12 cellular contexts compared by ENCODE assay signal in the genomic region with DNA sequence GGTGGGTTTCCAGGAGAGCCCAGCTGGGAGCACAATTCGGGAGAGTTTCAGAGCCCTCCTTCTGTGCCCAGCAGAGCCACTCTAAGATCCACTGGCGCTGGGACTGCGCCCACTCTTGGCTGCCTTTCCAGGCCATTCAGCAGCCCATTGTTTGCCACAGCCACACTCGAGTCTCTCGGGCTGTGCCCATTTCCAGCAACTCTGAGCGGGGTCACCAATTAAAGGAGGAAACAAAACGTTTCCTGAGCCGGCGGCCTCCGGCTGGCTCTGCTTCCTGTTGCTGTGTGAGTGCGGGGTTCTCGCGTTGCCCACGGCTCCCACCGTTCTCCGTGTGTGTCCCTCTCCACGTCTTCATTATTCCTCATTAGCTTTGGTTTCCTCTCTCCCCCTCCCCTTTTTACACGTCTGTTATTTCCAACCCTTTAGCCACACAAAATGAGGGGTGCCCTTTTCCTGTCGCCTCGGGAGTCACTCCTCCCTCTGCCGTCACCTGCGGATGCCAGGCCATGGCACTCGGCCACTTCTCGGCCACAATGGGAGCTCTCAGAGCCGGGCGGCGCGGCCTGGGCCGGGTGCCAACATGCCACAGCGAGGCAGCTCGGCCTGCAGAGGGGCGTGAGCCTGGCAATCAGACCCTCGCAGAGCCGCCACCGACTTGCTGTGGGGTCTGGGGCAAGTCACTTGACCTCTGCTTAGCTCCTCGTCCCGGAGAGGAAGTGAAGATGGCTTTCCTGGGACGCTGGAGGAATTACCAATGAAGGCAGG.
DNase-seq lines count a peak whose midpoint lies in the region; ATAC-seq and TF ChIP-seq lines count a peak whose summit lies in the region.
"Had no signal": no experiment of that assay in that cellular context is flagged by ENCODE, and none has a peak within 500 bp of the region (broad histone marks: within the 10 kb centered on the region; RNA-seq: fewer than 3 reads in every experiment).

No MANE protein-coding gene starts in this region.

- H3K9me3 ChIP-seq in A673 (ENCODE audit: low read depth, low read length, poor library complexity, severe bottlenecking) (peaks cover 12% of the 10 kb centered on the region), H9 (ENCODE audit: control insufficient read depth, low read depth, low read length) (no peaks in the 10 kb centered on the region)

- intact Hi-C loops in A673 (cut with micrococcal nuclease; ENCODE audit: unreplicated experiment): no loop called here

- H3K56ac ChIP-seq in H9 (ENCODE audit: insufficient read length, low read depth, low read length): no peak overlapping the region

- H2BK15ac ChIP-seq in H9 (ENCODE audit: low read depth, low read length): no peak overlapping the region

- no peaks in the 10 kb centered on the region for H3K36me3 ChIP-seq in A673 (ENCODE audit: insufficient read depth, low read length, poor library complexity, severe bottlenecking)
- H3K36me3 ChIP-seq: BLaER1 had no signal

- no peak overlapping the region for H2BK20ac ChIP-seq in H9 (ENCODE audit: low read depth, low read length, poor library complexity, severe bottlenecking)

- H4K20me1 ChIP-seq in H9 (ENCODE audit: control insufficient read depth, insufficient read depth, insufficient read length): no peaks in the 10 kb centered on the region
- H4K20me1 ChIP-seq: BLaER1 had no signal

- no CpG with 5 or more reads among the region's 38 CpGs for WGBS in H9 (ENCODE audit: extremely low coverage, insufficient read length, low lambda C conversion rate)

- H2BK5ac ChIP-seq in H9 (ENCODE audit: insufficient read length, low read length): no peak overlapping the region

- H3K4me1 Mint-ChIP-seq in activated CD8-positive, alpha-beta memory T cell treated with anti-CD3 and anti-CD28 coated beads, Interleukin-2, amount 10 ng/mL, durations not matched to agents 7 days and 5 days: no peaks in the 10 kb centered on the region
- H3K4me1 Mint-ChIP-seq in nephron progenitor cell: no peaks in the 10 kb centered on the region
- no peaks in the 10 kb centered on the region for H3K4me1 Mint-ChIP-seq in H9
- H3K4me1 Mint-ChIP-seq: activated B cell treated with CpG ODN at 0.5 μM for 24 hours had no signal

- DNase-seq in A673 (ENCODE audit: low spot score) (peak; percentile 86), NCI-H1092 (lab: John Stamatoyannopoulos, UW) (peak; percentile 93), amygdala (lab: John Stamatoyannopoulos, UW) (peak; percentile 31 to 94 (median 81)), medulla oblongata (ENCODE audit: extremely low spot score) (peak; percentile 93), nephron progenitor cell (no peak), NCI-H2171 treated with DMSO at 0.1 percent for 48 hours (lab: John Stamatoyannopoulos, UW) (no peak), H9 (no peak)
- DNase-seq in activated CD8-positive, alpha-beta memory T cell treated with anti-CD3 and anti-CD28 coated beads, Interleukin-2, amount 10 ng/mL, durations not matched to agents 7 days and 5 days: no peak
- DNase-seq: activated B cell treated with CpG ODN at 0.5 μM for 24 hours, cortex of kidney had no signal

- H3K9ac ChIP-seq in H9 (ENCODE audit: extremely low read depth, insufficient read length, low read length): no peak overlapping the region
- H3K9ac ChIP-seq: BLaER1 had no signal

- no peak overlapping the region for H2AK5ac ChIP-seq in H9 (ENCODE audit: insufficient read length, low read length)

- H3K36me3 Mint-ChIP-seq in activated CD8-positive, alpha-beta memory T cell treated with anti-CD3 and anti-CD28 coated beads, Interleukin-2, amount 10 ng/mL, durations not matched to agents 7 days and 5 days: no peaks in the 10 kb centered on the region
- no peaks in the 10 kb centered on the region for H3K36me3 Mint-ChIP-seq in nephron progenitor cell (ENCODE audit: low read depth)
- no peaks in the 10 kb centered on the region for H3K36me3 Mint-ChIP-seq in H9 (ENCODE audit: insufficient read depth in 1 of 3, low read depth in 3 of 3)

- no peaks in the 10 kb centered on the region for H3K79me2 ChIP-seq in H9 (ENCODE audit: insufficient read depth, low read length)

- peaks cover 2% of the 10 kb centered on the region for H3K9me3 Mint-ChIP-seq in activated CD8-positive, alpha-beta memory T cell treated with anti-CD3 and anti-CD28 coated beads, Interleukin-2, amount 10 ng/mL, durations not matched to agents 7 days and 5 days (ENCODE audit: low read depth)
- H3K9me3 Mint-ChIP-seq in nephron progenitor cell (peaks cover 15% of the 10 kb centered on the region), H9 (peaks cover 0 to 2% of the 10 kb centered on the region in 2 experiments; a peak in 2 of 5 replicates)

- no peak overlapping the region for H2AFZ ChIP-seq in H9 (ENCODE audit: low read length)

- no peak overlapping the region for H4K8ac ChIP-seq in H9 (replicated peaks; ENCODE audit: insufficient read length, low read depth, low read length)

- H3K27ac ChIP-seq in A673 (ENCODE audit: low read depth, low read length, poor library complexity, severe bottlenecking): peak overlapping the region; percentile 49
- no peak overlapping the region for H3K27ac ChIP-seq in H9 (ENCODE audit: insufficient read length, low read depth, low read length)
- H3K27ac ChIP-seq: BLaER1 had no signal

- H3K4ac ChIP-seq in H9 (ENCODE audit: low read depth, low read length): no peak overlapping the region

- no peak overlapping the region for H3K4me2 ChIP-seq in H9 (ENCODE audit: insufficient read depth, insufficient read length, low read length)
- H3K4me2 ChIP-seq: BLaER1 had no signal

- H3K4me3 ChIP-seq in A673 (ENCODE audit: low read depth, low read length, poor library complexity, severe bottlenecking): no peak overlapping the region
- H3K4me3 ChIP-seq: BLaER1 had no signal

- no peak overlapping the region for H3K23ac ChIP-seq in H9 (ENCODE audit: insufficient read length, low read depth, low read length)

- no TSS peak for BruUV-seq in A673 (replicated peaks; lab: Mats Ljungman, UMichigan)

- CTCF ChIA-PET in A673 (lab: Charles Lee): no interaction called here
- CTCF ChIA-PET in activated CD8-positive, alpha-beta memory T cell treated with anti-CD3 and anti-CD28 coated beads, Interleukin-2, amount 10 ng/mL, durations not matched to agents 7 days and 5 days (lab: Charles Lee): no interaction called here

- H4K91ac ChIP-seq in H9 (ENCODE audit: insufficient read length, low read depth, low read length): no peak overlapping the region

- no peaks in the 10 kb centered on the region for H3K79me1 ChIP-seq in H9 (ENCODE audit: insufficient read depth, low read depth, low read length, poor library complexity, severe bottlenecking)

- no peak overlapping the region for H4K5ac ChIP-seq in H9 (ENCODE audit: insufficient read length, low read depth, low read length)

- H3K27me3 ChIP-seq in A673 (replicated peaks; ENCODE audit: insufficient read depth, low read depth, low read length, poor library complexity): no peaks in the 10 kb centered on the region
- no peaks in the 10 kb centered on the region for H3K27me3 ChIP-seq in H9 (ENCODE audit: insufficient read depth, low read length)
- H3K27me3 ChIP-seq: BLaER1 had no signal

- H3K4me1 ChIP-seq in A673 (ENCODE audit: insufficient read depth, low read length, poor library complexity, severe bottlenecking): peaks cover 18% of the 10 kb centered on the region
- no peaks in the 10 kb centered on the region for H3K4me1 ChIP-seq in H9 (ENCODE audit: insufficient read depth, low read length)

- H3K27ac Mint-ChIP-seq in activated CD8-positive, alpha-beta memory T cell treated with anti-CD3 and anti-CD28 coated beads, Interleukin-2, amount 10 ng/mL, durations not matched to agents 7 days and 5 days: no peak overlapping the region
- no peak overlapping the region for H3K27ac Mint-ChIP-seq in nephron progenitor cell
- H3K27ac Mint-ChIP-seq in H9: no peak overlapping the region; a peak in 1 of 7 replicates
- H3K27ac Mint-ChIP-seq: activated B cell treated with CpG ODN at 0.5 μM for 24 hours; activated T-helper 2 cell treated with anti-CD3 and anti-CD28 coated beads, Interferon-gamma antibody, Interleukin-2, Interleukin-4, amounts not matched to agents 10 μg/mL and 5 μg/mL and 100 μg/mL, durations not matched to agents 14 hours and 24 hours and 36 hours had no signal

- H2BK12ac ChIP-seq in H9 (ENCODE audit: insufficient read length, low read depth, low read length): no peak overlapping the region

- H3K14ac ChIP-seq in H9 (ENCODE audit: insufficient read depth, low read length): no peak overlapping the region; the same call in 1 of the 2 replicates

- no peak overlapping the region for H3K18ac ChIP-seq in H9 (ENCODE audit: insufficient read length, low read depth, low read length)

- H3T11ph ChIP-seq in H9 (ENCODE audit: low read length): no peak overlapping the region

- H2BK120ac ChIP-seq in H9 (ENCODE audit: low read depth, low read length, poor library complexity, severe bottlenecking): no peak overlapping the region

- TF ChIP-seq CTCF in A673 (conservative IDR thresholded peaks at IDR 0.05; ENCODE audit: low read depth, low read length) (no peak), nephron progenitor cell (IDR thresholded peaks at IDR 0.05) (no peak), H9 (conservative IDR thresholded peaks at IDR 0.05) (no peak)

- no peak overlapping the region for H3K4me3 Mint-ChIP-seq in activated CD8-positive, alpha-beta memory T cell treated with anti-CD3 and anti-CD28 coated beads, Interleukin-2, amount 10 ng/mL, durations not matched to agents 7 days and 5 days
- H3K4me3 Mint-ChIP-seq in nephron progenitor cell: no peak overlapping the region
- H3K4me3 Mint-ChIP-seq in H9: no peak overlapping the region
- H3K4me3 Mint-ChIP-seq: activated B cell treated with CpG ODN at 0.5 μM for 24 hours had no signal

- H3K23me2 ChIP-seq in H9 (ENCODE audit: insufficient read length, low read depth, low read length, poor library complexity, severe bottlenecking): no peaks in the 10 kb centered on the region

- H3K27me3 Mint-ChIP-seq in activated CD8-positive, alpha-beta memory T cell treated with anti-CD3 and anti-CD28 coated beads, Interleukin-2, amount 10 ng/mL, durations not matched to agents 7 days and 5 days: no peaks in the 10 kb centered on the region
- H3K27me3 Mint-ChIP-seq in nephron progenitor cell (ENCODE audit: low read depth, poor library complexity) (peaks cover 50% of the 10 kb centered on the region), H9 (ENCODE audit: low read depth) (peaks cover 29% of the 10 kb centered on the region)
- H3K27me3 Mint-ChIP-seq: activated B cell treated with CpG ODN at 0.5 μM for 24 hours had no signal

- no peak for ATAC-seq in activated CD8-positive, alpha-beta memory T cell treated with anti-CD3 and anti-CD28 coated beads, Interleukin-2, amount 10 ng/mL, durations not matched to agents 7 days and 5 days

- POLR2A ChIA-PET in A673 (lab: Charles Lee; ENCODE audit: low non-redundant PET): interaction anchor here (0.7 kb wide), 1 partner anchor 8 kb away, joined by 3 read pairs; no protein-coding TSS in a partner anchor

Comparison
In these comparisons a context has a peak if more than half of its experiments do, and no peak if none do; other contexts are left out.
1. DNase-seq: peak in A673 (single experiment), NCI-H1092 (single experiment), amygdala (56 of 56) and medulla oblongata (single experiment); none in activated CD8-positive, alpha-beta memory T cell treated with anti-CD3 and anti-CD28 coated beads, Interleukin-2, amount 10 ng/mL, durations not matched to agents 7 days and 5 days (single experiment), nephron progenitor cell (single experiment), NCI-H2171 treated with DMSO at 0.1 percent for 48 hours (single experiment) and H9 (single experiment).